Comparison of ENCODE assay signal across 1 cellular context in the genomic region with DNA sequence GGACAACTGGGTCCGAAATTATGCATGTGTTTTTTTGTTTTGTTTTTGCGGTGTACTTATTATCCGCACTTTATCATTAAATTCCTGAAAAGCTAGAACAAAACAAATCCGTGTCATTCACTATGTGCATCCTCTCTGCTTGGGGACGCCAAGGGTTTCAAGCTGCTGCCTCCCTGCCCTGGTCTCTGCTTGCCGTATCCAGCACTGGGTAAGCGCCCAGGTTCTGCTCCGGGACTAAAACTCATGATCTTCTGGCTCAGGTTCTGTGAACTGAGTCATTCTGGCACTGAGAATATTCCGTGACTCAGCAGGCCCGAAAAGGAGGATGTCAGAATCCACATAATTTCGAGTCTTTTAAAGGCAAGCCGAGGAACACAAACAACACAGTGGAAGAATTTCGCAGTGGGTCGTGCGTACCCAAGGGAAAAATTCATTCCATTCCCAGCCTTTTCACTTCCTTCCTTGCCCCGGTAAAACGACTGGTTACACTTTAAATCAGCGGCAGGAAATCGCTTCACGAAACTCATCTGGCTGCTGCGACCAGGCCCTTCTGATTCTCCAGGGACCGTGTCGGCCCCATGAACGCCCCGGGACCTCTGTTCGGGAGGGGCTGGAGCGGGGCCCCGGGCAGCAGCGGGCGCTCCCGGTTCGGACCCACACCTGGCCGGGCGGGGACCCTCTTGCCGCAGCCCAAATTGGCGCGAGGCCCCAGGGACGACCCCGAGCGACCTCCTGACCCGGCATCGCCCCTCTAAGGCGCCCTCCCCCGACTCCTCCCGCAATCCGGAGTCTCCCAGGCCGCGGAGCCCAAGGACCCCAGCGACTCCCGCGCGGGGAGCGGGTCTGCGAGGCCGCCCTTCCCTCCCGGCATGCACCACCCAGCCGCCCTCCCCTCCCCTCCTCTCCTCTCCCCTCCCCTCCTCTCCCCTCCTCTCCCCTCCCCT.
A peak's percentile ranks its signal among the peaks of the same experiment; 100 is the strongest.
TF ChIP-seq lines count a peak whose summit lies in the region.

No MANE protein-coding gene starts in this region.

TF ChIP-seq in HEK293, 187 proteins besides CTCF, POLR2A, EP300 and RAD21 (continued from another document):
- TF ChIP-seq, protein P1, sequence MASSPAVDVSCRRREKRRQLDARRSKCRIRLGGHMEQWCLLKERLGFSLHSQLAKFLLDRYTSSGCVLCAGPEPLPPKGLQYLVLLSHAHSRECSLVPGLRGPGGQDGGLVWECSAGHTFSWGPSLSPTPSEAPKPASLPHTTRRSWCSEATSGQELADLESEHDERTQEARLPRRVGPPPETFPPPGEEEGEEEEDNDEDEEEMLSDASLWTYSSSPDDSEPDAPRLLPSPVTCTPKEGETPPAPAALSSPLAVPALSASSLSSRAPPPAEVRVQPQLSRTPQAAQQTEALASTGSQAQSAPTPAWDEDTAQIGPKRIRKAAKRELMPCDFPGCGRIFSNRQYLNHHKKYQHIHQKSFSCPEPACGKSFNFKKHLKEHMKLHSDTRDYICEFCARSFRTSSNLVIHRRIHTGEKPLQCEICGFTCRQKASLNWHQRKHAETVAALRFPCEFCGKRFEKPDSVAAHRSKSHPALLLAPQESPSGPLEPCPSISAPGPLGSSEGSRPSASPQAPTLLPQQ (tag by site-specific recombination; IDR thresholded peaks at IDR 0.05), result peak; percentile 69
- no peak for TF ChIP-seq ZNF768 (tag by site-specific recombination; IDR thresholded peaks at IDR 0.05)
- peak; percentile 82 for TF ChIP-seq ZNF629 (tag by site-specific recombination; IDR thresholded peaks at IDR 0.05)
- TF ChIP-seq SP3 (tag by site-specific recombination; IDR thresholded peaks at IDR 0.05), result peak; percentile 64; the same call in 1 of the 2 replicates
- TF ChIP-seq ZNF785 (tag by site-specific recombination; IDR thresholded peaks at IDR 0.05), result no peak
- TF ChIP-seq ZNF792 (tag by site-specific recombination; IDR thresholded peaks at IDR 0.05), result peak; percentile 46; the same call in 1 of the 2 replicates
- TF ChIP-seq ZXDB (tag by site-specific recombination; IDR thresholded peaks at IDR 0.05), result peak; percentile 78
- TF ChIP-seq, protein P2, sequence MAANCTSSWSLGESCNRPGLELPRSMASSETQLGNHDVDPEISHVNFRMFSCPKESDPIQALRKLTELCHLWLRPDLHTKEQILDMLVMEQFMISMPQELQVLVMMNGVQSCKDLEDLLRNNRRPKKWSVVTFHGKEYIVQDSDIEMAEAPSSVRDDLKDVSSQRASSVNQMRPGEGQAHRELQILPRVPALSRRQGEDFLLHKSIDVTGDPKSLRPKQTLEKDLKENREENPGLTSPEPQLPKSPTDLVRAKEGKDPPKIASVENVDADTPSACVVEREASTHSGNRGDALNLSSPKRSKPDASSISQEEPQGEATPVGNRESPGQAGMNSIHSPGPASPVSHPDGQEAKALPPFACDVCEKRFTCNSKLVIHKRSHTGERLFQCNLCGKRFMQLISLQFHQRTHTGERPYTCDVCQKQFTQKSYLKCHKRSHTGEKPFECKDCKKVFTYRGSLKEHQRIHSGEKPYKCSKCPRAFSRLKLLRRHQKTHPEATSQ (tag by site-specific recombination; IDR thresholded peaks at IDR 0.05), result peak; percentile 59; the same call in 1 of the 2 replicates
- peak; percentile 47; the same call in 1 of the 2 replicates for TF ChIP-seq ZNF394 (tag by site-specific recombination; IDR thresholded peaks at IDR 0.05; ENCODE audit: borderline replicate concordance)
- peak; percentile 47 for TF ChIP-seq KLF1 (tag by site-specific recombination; IDR thresholded peaks at IDR 0.05)
- TF ChIP-seq, protein P3, sequence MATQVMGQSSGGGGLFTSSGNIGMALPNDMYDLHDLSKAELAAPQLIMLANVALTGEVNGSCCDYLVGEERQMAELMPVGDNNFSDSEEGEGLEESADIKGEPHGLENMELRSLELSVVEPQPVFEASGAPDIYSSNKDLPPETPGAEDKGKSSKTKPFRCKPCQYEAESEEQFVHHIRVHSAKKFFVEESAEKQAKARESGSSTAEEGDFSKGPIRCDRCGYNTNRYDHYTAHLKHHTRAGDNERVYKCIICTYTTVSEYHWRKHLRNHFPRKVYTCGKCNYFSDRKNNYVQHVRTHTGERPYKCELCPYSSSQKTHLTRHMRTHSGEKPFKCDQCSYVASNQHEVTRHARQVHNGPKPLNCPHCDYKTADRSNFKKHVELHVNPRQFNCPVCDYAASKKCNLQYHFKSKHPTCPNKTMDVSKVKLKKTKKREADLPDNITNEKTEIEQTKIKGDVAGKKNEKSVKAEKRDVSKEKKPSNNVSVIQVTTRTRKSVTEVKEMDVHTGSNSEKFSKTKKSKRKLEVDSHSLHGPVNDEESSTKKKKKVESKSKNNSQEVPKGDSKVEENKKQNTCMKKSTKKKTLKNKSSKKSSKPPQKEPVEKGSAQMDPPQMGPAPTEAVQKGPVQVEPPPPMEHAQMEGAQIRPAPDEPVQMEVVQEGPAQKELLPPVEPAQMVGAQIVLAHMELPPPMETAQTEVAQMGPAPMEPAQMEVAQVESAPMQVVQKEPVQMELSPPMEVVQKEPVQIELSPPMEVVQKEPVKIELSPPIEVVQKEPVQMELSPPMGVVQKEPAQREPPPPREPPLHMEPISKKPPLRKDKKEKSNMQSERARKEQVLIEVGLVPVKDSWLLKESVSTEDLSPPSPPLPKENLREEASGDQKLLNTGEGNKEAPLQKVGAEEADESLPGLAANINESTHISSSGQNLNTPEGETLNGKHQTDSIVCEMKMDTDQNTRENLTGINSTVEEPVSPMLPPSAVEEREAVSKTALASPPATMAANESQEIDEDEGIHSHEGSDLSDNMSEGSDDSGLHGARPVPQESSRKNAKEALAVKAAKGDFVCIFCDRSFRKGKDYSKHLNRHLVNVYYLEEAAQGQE (tag by site-specific recombination; IDR thresholded peaks at IDR 0.05), result no peak
- TF ChIP-seq ZNF544 (tag by site-specific recombination; IDR thresholded peaks at IDR 0.05), result no peak
- peak; percentile 73 for TF ChIP-seq ZFP69B (tag by site-specific recombination; IDR thresholded peaks at IDR 0.05)
- no peak for TF ChIP-seq ZNF623 (tag by site-specific recombination; IDR thresholded peaks at IDR 0.05)
- TF ChIP-seq, protein P4, sequence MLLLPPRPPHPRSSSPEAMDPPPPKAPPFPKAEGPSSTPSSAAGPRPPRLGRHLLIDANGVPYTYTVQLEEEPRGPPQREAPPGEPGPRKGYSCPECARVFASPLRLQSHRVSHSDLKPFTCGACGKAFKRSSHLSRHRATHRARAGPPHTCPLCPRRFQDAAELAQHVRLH (tag by site-specific recombination; IDR thresholded peaks at IDR 0.05), result no peak
- TF ChIP-seq SP7 (tag by site-specific recombination; IDR thresholded peaks at IDR 0.05), result peak; percentile 72
- TF ChIP-seq ZNF221 (tag by site-specific recombination; IDR thresholded peaks at IDR 0.05; ENCODE audit: borderline replicate concordance), result no peak
- no peak for TF ChIP-seq ZFHX2 (tag by site-specific recombination; conservative IDR thresholded peaks at IDR 0.05)
- no peak; the same call in 1 of the 2 replicates for TF ChIP-seq GLIS1 (tag by site-specific recombination; IDR thresholded peaks at IDR 0.05)
- no peak for TF ChIP-seq ZNF132 (tag by site-specific recombination; IDR thresholded peaks at IDR 0.05; ENCODE audit: borderline replicate concordance)
- TF ChIP-seq ZNF10 (tag by site-specific recombination; IDR thresholded peaks at IDR 0.05), result peak; percentile 24; the same call in 1 of the 2 replicates
- peak; percentile 57 for TF ChIP-seq ZNF660 (tag by site-specific recombination; IDR thresholded peaks at IDR 0.05)
- no peak for TF ChIP-seq EGR2 (tag by site-specific recombination; IDR thresholded peaks at IDR 0.05; ENCODE audit: low read depth)
- TF ChIP-seq, protein P5, sequence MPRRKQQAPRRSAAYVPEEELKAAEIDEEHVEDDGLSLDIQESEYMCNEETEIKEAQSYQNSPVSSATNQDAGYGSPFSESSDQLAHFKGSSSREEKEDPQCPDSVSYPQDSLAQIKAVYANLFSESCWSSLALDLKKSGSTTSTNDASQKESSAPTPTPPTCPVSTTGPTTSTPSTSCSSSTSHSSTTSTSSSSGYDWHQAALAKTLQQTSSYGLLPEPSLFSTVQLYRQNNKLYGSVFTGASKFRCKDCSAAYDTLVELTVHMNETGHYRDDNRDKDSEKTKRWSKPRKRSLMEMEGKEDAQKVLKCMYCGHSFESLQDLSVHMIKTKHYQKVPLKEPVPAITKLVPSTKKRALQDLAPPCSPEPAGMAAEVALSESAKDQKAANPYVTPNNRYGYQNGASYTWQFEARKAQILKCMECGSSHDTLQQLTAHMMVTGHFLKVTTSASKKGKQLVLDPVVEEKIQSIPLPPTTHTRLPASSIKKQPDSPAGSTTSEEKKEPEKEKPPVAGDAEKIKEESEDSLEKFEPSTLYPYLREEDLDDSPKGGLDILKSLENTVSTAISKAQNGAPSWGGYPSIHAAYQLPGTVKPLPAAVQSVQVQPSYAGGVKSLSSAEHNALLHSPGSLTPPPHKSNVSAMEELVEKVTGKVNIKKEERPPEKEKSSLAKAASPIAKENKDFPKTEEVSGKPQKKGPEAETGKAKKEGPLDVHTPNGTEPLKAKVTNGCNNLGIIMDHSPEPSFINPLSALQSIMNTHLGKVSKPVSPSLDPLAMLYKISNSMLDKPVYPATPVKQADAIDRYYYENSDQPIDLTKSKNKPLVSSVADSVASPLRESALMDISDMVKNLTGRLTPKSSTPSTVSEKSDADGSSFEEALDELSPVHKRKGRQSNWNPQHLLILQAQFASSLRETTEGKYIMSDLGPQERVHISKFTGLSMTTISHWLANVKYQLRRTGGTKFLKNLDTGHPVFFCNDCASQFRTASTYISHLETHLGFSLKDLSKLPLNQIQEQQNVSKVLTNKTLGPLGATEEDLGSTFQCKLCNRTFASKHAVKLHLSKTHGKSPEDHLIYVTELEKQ (tag by site-specific recombination; IDR thresholded peaks at IDR 0.05; ENCODE audit: borderline replicate concordance), result peak; percentile 5; the same call in 1 of the 2 replicates
- TF ChIP-seq, protein P6, sequence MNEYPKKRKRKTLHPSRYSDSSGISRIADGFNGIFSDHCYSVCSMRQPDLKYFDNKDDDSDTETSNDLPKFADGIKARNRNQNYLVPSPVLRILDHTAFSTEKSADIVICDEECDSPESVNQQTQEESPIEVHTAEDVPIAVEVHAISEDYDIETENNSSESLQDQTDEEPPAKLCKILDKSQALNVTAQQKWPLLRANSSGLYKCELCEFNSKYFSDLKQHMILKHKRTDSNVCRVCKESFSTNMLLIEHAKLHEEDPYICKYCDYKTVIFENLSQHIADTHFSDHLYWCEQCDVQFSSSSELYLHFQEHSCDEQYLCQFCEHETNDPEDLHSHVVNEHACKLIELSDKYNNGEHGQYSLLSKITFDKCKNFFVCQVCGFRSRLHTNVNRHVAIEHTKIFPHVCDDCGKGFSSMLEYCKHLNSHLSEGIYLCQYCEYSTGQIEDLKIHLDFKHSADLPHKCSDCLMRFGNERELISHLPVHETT (tag by site-specific recombination; IDR thresholded peaks at IDR 0.05), result peak; percentile 63
- TF ChIP-seq ZNF426 (tag by site-specific recombination; IDR thresholded peaks at IDR 0.05), result no peak
- no peak for TF ChIP-seq SCRT1 (tag by site-specific recombination; IDR thresholded peaks at IDR 0.05; ENCODE audit: borderline replicate concordance)
- TF ChIP-seq KLF16 (tag by site-specific recombination; IDR thresholded peaks at IDR 0.05), result peak; percentile 73
- TF ChIP-seq, protein P7, sequence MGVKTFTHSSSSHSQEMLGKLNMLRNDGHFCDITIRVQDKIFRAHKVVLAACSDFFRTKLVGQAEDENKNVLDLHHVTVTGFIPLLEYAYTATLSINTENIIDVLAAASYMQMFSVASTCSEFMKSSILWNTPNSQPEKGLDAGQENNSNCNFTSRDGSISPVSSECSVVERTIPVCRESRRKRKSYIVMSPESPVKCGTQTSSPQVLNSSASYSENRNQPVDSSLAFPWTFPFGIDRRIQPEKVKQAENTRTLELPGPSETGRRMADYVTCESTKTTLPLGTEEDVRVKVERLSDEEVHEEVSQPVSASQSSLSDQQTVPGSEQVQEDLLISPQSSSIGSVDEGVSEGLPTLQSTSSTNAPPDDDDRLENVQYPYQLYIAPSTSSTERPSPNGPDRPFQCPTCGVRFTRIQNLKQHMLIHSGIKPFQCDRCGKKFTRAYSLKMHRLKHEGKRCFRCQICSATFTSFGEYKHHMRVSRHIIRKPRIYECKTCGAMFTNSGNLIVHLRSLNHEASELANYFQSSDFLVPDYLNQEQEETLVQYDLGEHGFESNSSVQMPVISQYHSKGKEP (tag by site-specific recombination; IDR thresholded peaks at IDR 0.05), result no peak
